Comparison of ENCODE assay signal across 1 cellular context in the genomic region with DNA sequence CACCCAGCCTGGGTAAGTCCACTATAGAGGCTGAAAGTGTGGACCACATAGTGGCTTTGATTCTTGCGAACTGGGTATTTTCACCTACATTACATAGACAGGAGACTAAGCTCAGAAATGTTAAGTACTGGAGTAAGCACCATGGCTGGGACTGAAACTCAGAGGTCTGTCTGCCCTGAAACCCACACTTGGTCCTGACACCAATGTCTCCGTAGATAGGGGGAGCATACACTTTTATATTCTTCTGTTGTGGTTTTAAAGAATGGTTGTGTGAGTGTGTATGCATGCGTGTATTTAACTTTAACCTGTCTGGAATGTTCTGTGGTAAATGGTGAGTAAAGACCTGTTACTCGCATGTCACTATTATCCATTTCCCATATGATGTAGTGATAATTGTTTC.
TF ChIP-seq lines count a peak whose summit lies in the region.

No MANE protein-coding gene starts in this region.

TF ChIP-seq in GM12878, 131 proteins besides CTCF, POLR2A, EP300 and RAD21:
- TF ChIP-seq ZNF384 (IDR thresholded peaks at IDR 0.05; ENCODE audit: borderline replicate concordance, low read depth, low read length): no peak
- TF ChIP-seq SMAD5 (IDR thresholded peaks at IDR 0.05; ENCODE audit: low read depth): no peak
- TF ChIP-seq MXI1 (IDR thresholded peaks at IDR 0.05; ENCODE audit: low read depth, low read length): no peak
- TF ChIP-seq RAD51 (IDR thresholded peaks at IDR 0.05): no peak
- TF ChIP-seq IRF4 (IDR thresholded peaks at IDR 0.05; ENCODE audit: low read depth, low read length): no peak
- no peak for TF ChIP-seq SIX5 (IDR thresholded peaks at IDR 0.05; ENCODE audit: low read depth, low read length, severe bottlenecking)
- no peak for TF ChIP-seq STAT3 (IDR thresholded peaks at IDR 0.05; ENCODE audit: low read depth, low read length)
- TF ChIP-seq CREM (IDR thresholded peaks at IDR 0.05; ENCODE audit: low read depth): no peak
- TF ChIP-seq, protein P1, sequence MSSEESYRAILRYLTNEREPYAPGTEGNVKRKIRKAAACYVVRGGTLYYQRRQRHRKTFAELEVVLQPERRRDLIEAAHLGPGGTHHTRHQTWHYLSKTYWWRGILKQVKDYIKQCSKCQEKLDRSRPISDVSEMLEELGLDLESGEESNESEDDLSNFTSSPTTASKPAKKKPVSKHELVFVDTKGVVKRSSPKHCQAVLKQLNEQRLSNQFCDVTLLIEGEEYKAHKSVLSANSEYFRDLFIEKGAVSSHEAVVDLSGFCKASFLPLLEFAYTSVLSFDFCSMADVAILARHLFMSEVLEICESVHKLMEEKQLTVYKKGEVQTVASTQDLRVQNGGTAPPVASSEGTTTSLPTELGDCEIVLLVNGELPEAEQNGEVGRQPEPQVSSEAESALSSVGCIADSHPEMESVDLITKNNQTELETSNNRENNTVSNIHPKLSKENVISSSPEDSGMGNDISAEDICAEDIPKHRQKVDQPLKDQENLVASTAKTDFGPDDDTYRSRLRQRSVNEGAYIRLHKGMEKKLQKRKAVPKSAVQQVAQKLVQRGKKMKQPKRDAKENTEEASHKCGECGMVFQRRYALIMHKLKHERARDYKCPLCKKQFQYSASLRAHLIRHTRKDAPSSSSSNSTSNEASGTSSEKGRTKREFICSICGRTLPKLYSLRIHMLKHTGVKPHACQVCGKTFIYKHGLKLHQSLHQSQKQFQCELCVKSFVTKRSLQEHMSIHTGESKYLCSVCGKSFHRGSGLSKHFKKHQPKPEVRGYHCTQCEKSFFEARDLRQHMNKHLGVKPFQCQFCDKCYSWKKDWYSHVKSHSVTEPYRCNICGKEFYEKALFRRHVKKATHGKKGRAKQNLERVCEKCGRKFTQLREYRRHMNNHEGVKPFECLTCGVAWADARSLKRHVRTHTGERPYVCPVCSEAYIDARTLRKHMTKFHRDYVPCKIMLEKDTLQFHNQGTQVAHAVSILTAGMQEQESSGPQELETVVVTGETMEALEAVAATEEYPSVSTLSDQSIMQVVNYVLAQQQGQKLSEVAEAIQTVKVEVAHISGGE (CRISPR knock-in tag; IDR thresholded peaks at IDR 0.05): no peak
- TF ChIP-seq SMC3 (IDR thresholded peaks at IDR 0.05; ENCODE audit: borderline replicate concordance, low read length): no peak
- TF ChIP-seq JUNB (IDR thresholded peaks at IDR 0.05): no peak
TF ChIP-seq in GM12878: peak in this region for 0.
